ENCODE assay signal across 24 cellular contexts in the genomic region with DNA sequence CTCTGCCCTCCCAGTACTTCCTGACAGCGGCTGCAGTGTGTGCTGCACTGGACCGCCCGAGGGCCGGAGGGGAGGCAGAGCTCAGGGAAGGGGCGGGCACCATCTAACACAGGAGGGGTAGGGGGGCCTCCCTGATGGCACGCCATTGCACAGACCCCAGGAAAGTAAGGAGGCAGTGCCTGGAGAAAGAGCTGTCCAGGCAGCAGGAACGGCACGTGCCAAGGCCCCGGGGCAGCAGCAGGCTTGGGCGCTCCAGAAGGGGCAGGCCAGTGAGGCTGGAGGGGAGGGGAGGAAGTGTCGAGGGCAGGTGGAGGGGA.
A peak's percentile ranks its signal among the peaks of the same experiment; 100 is the strongest.
DNase-seq lines count a peak whose midpoint lies in the region; ATAC-seq and TF ChIP-seq lines count a peak whose summit lies in the region.
"Had no signal": no experiment of that assay in that cellular context is flagged by ENCODE, and none has a peak within 500 bp of the region (broad histone marks: within the 10 kb centered on the region; RNA-seq: fewer than 3 reads in every experiment).

No MANE protein-coding gene starts in this region.

- H3K4me1 Mint-ChIP-seq in T-helper 17 cell: peaks cover 3% of the 10 kb centered on the region

- H3K27me3 ChIP-seq in heart right ventricle: peaks cover 0 to 34% (median 21%) of the 10 kb centered on the region in 7 donors
- no peaks in the 10 kb centered on the region for H3K27me3 ChIP-seq in right cardiac atrium (ENCODE audit: control insufficient read depth, insufficient read depth)
- H3K27me3 ChIP-seq in upper lobe of right lung: no peaks in the 10 kb centered on the region

- H3K4me3 ChIP-seq in heart right ventricle: no peak overlapping the region
- H3K4me3 ChIP-seq in right cardiac atrium (ENCODE audit: low read length): no peak overlapping the region
- H3K4me3 ChIP-seq in upper lobe of right lung: no peak overlapping the region

- no peaks in the 10 kb centered on the region for H3K36me3 Mint-ChIP-seq in T-helper 17 cell (ENCODE audit: low read depth)
- H3K36me3 Mint-ChIP-seq: CD4-positive, CD25-positive, alpha-beta regulatory T cell had no signal

- DNase-seq in Right ventricle myocardium inferior (ENCODE audit: missing footprints) (peak; percentile 16), heart right ventricle (no peak), T-helper 17 cell (no peak), right cardiac atrium (peak; percentile 6 to 41 (median 17)), upper lobe of right lung (peak; percentile 59), NCI-H2029 treated with DMSO at 0.1 percent for 48 hours (lab: John Stamatoyannopoulos, UW) (no peak), SKM-1 treated with dmso at 0.1 percent for 144 hours (lab: John Stamatoyannopoulos, UW; ENCODE audit: unreplicated experiment) (no peak)
- DNase-seq: CD4-positive, CD25-positive, alpha-beta regulatory T cell; DMS153; H9; HFFc6; KBM-7; MV-4-11; NCI-H1105; NCI-H1436 treated with DMSO at 0.1 percent for 48 hours; NCI-H187 treated with DMSO at 0.1 percent for 48 hours; NCI-H2107; NCI-H524; NCI-H748 treated with DMSO at 0.1 percent for 48 hours; PC-3; SHP77 had no signal

- ATAC-seq in Right ventricle myocardium inferior (no peak), heart right ventricle (no peak), T-helper 17 cell (no peak), right cardiac atrium (no peak), upper lobe of right lung (no peak), esophagus mucosa (no peak)
- ATAC-seq: PC-3 had no signal

- H3K27ac ChIP-seq in heart right ventricle: no peak overlapping the region
- H3K27ac ChIP-seq in right cardiac atrium (ENCODE audit: low read length): no peak overlapping the region
- no peak overlapping the region for H3K27ac ChIP-seq in upper lobe of right lung
- H3K27ac ChIP-seq: 22Rv1 had no signal

- H3K27ac Mint-ChIP-seq in T-helper 17 cell: no peak overlapping the region
- H3K27ac Mint-ChIP-seq: B cell; CD4-positive, CD25-positive, alpha-beta regulatory T cell; H9; HFFc6 had no signal

- peaks cover 22% of the 10 kb centered on the region for H3K27me3 Mint-ChIP-seq in T-helper 17 cell
- H3K27me3 Mint-ChIP-seq: CD4-positive, CD25-positive, alpha-beta regulatory T cell had no signal

- intact Hi-C loops in Right ventricle myocardium inferior (cut with DNase I) (no loop called here), heart right ventricle (cut with DNase I) (no loop called here), right cardiac atrium (cut with DNase I) (no loop called here), upper lobe of right lung (cut with DNase I) (no loop called here)

- H3K9me3 ChIP-seq in heart right ventricle (no peaks in the 10 kb centered on the region), T-helper 17 cell (ENCODE audit: control insufficient read depth, low read length, poor library complexity, severe bottlenecking) (no peaks in the 10 kb centered on the region), right cardiac atrium (ENCODE audit: control insufficient read depth, low read length) (no peaks in the 10 kb centered on the region), upper lobe of right lung (no peaks in the 10 kb centered on the region)

- WGBS in heart right ventricle, 2 donors: 78 to 83% methylated on average over 11 of the region's 11 CpGs
- WGBS in right cardiac atrium: 81% methylated on average over 11 of the region's 11 CpGs

- TF ChIP-seq CTCF in heart right ventricle (IDR thresholded peaks at IDR 0.05) (no peak), upper lobe of right lung (IDR thresholded peaks at IDR 0.05) (no peak)

- H3K4me1 ChIP-seq in heart right ventricle (peaks cover 0 to 14% (median 9%) of the 10 kb centered on the region in 9 donors), right cardiac atrium (ENCODE audit: control insufficient read depth, insufficient read depth, low read length) (peaks cover 3% of the 10 kb centered on the region), upper lobe of right lung (peaks cover 16% of the 10 kb centered on the region)

- peak overlapping the region; percentile 5 for H3K4me3 Mint-ChIP-seq in T-helper 17 cell
- H3K4me3 Mint-ChIP-seq: B cell; CD4-positive, CD25-positive, alpha-beta regulatory T cell; H9; HFFc6 had no signal

- H3K36me3 ChIP-seq in heart right ventricle (no peaks in the 10 kb centered on the region), upper lobe of right lung (no peaks in the 10 kb centered on the region)

Comparison
In these comparisons a context has a peak if more than half of its experiments do, and no peak if none do; other contexts are left out.
1. DNase-seq: peak in Right ventricle myocardium inferior (single experiment), right cardiac atrium (3 of 3) and upper lobe of right lung (single experiment); none in heart right ventricle (0 of 2), T-helper 17 cell (0 of 3), NCI-H2029 treated with DMSO at 0.1 percent for 48 hours (single experiment) and SKM-1 treated with dmso at 0.1 percent for 144 hours (single experiment).